In genomic region chr12:131283191-131283861, GRCh38 we compare ENCODE assay signal across 20 cellular contexts.
A peak's percentile ranks its signal among the peaks of the same experiment; 100 is the strongest.
DNase-seq lines count a peak whose midpoint lies in the region; ATAC-seq, FAIRE-seq and TF ChIP-seq lines count a peak whose summit lies in the region.
"Had no signal": no experiment of that assay in that cellular context is flagged by ENCODE, and none has a peak within 500 bp of the region (broad histone marks: within the 10 kb centered on the region; RNA-seq: fewer than 3 reads in every experiment).

No MANE protein-coding gene starts in this region.

- H2BK15ac ChIP-seq in neuronal stem cell (ENCODE audit: low read length), result no peak overlapping the region

- H3K4me3 ChIP-seq in HepG2 (replicated peaks in 1 of 3; ENCODE audit: insufficient read depth in 1 of 3, low read depth in 2 of 3, low read length in 3 of 3), result no peak overlapping the region
- no peak overlapping the region for H3K4me3 ChIP-seq in right lobe of liver
- H3K4me3 ChIP-seq in neuronal stem cell (ENCODE audit: low read length in 2 of 2), result no peak overlapping the region
- no peak overlapping the region for H3K4me3 ChIP-seq in uterus
- H3K4me3 ChIP-seq: SJCRH30 had no signal

- H2BK120ac ChIP-seq in neuronal stem cell (ENCODE audit: low read depth, low read length), result no peak overlapping the region

- H3K4me1 ChIP-seq in HepG2 (ENCODE audit: insufficient read depth, low read length), result no peaks in the 10 kb centered on the region
- H3K4me1 ChIP-seq in right lobe of liver, result no peaks in the 10 kb centered on the region
- peaks cover 0 to 3% of the 10 kb centered on the region in 2 donors for H3K4me1 ChIP-seq in neuronal stem cell (ENCODE audit: control insufficient read depth in 2 of 2, insufficient read depth in 1 of 2, low read depth in 1 of 2, low read length in 2 of 2)
- no peaks in the 10 kb centered on the region for H3K4me1 ChIP-seq in uterus
- H3K4me1 ChIP-seq: Caco-2, SJCRH30 had no signal

- ATAC-seq in HepG2, result no peak
- no peak for ATAC-seq in right lobe of liver

- TF ChIP-seq EP300 in HepG2 (IDR thresholded peaks at IDR 0.05; ENCODE audit: low read depth in 2 of 2, low read length in 2 of 2) (no peak), HepG2 (CRISPR knock-in tag; IDR thresholded peaks at IDR 0.05; ENCODE audit: borderline replicate concordance) (no peak)

- H3K23ac ChIP-seq in neuronal stem cell (ENCODE audit: low read depth, low read length, poor library complexity), result peak overlapping the region; percentile 37

- H3K4me1 Mint-ChIP-seq in brain, result peaks cover 19% of the 10 kb centered on the region
- H3K4me1 Mint-ChIP-seq: B cell; CD4-positive, CD25-positive, alpha-beta regulatory T cell had no signal

- H3K14ac ChIP-seq in neuronal stem cell (ENCODE audit: low read length), result no peak overlapping the region

- H4K8ac ChIP-seq in neuronal stem cell (ENCODE audit: low read depth, low read length), result no peak overlapping the region

- POLR2A ChIA-PET in HepG2 (lab: Yijun Ruan, JAX), result no interaction called here

- H3K18ac ChIP-seq in neuronal stem cell (ENCODE audit: low read length), result peak overlapping the region; percentile 77

- peak overlapping the region; percentile 1 for H2BK12ac ChIP-seq in neuronal stem cell (ENCODE audit: low read length)

- CTCF ChIA-PET in HepG2 (lab: Yijun Ruan, JAX; ENCODE audit: low intra/inter-chr PET ratio, low total read pairs), result no interaction called here

- peaks cover 0 to 5% (median 3%) of the 10 kb centered on the region in 5 experiments for H3K9me3 Mint-ChIP-seq in brain
- H3K9me3 Mint-ChIP-seq: CD4-positive, CD25-positive, alpha-beta regulatory T cell had no signal

- no peak overlapping the region for H3K4me3 Mint-ChIP-seq in brain
- H3K4me3 Mint-ChIP-seq: B cell; CD4-positive, CD25-positive, alpha-beta regulatory T cell had no signal

- no peaks in the 10 kb centered on the region for H3K36me3 ChIP-seq in HepG2 (replicated peaks in 1 of 2; ENCODE audit: control insufficient read depth in 1 of 2, insufficient read depth in 2 of 2, low read length in 2 of 2)
- no peaks in the 10 kb centered on the region for H3K36me3 ChIP-seq in right lobe of liver
- no peaks in the 10 kb centered on the region for H3K36me3 ChIP-seq in neuronal stem cell (replicated peaks in 1 of 2; ENCODE audit: control insufficient read depth in 2 of 2, insufficient read depth in 2 of 2, low read length in 2 of 2)
- H3K36me3 ChIP-seq in uterus, result no peaks in the 10 kb centered on the region
- H3K36me3 ChIP-seq: SJCRH30 had no signal

- H2AK5ac ChIP-seq in neuronal stem cell (ENCODE audit: low read depth, low read length), result peak overlapping the region; percentile 18

- no peak overlapping the region for H3K4ac ChIP-seq in neuronal stem cell (ENCODE audit: low read length)

- H4K91ac ChIP-seq in neuronal stem cell (ENCODE audit: low read depth, low read length, poor library complexity), result no peak overlapping the region

- H3K27me3 Mint-ChIP-seq in brain, result peaks cover 10% of the 10 kb centered on the region
- H3K27me3 Mint-ChIP-seq: B cell; CD4-positive, CD25-positive, alpha-beta regulatory T cell had no signal

- no peaks in the 10 kb centered on the region for H3K9me3 ChIP-seq in HepG2 (ENCODE audit: low read length)
- no peaks in the 10 kb centered on the region for H3K9me3 ChIP-seq in right lobe of liver
- no peaks in the 10 kb centered on the region for H3K9me3 ChIP-seq in neuronal stem cell (replicated peaks in 1 of 2; ENCODE audit: control insufficient read depth in 2 of 2, insufficient read depth in 1 of 2, low read depth in 1 of 2, low read length in 2 of 2)
- H3K9me3 ChIP-seq in uterus, result no peaks in the 10 kb centered on the region
- H3K9me3 ChIP-seq: Caco-2, SJCRH30 had no signal

- H3K9ac ChIP-seq in HepG2 (ENCODE audit: insufficient read depth, low read depth, low read length) (no peak overlapping the region), neuronal stem cell (ENCODE audit: low read depth, low read length, poor library complexity) (no peak overlapping the region)

- BruUV-seq in HepG2 (replicated peaks; lab: Mats Ljungman, UMichigan), result no TSS peak

- no peak overlapping the region for H2BK5ac ChIP-seq in neuronal stem cell (ENCODE audit: low read length)

- no peak for DNase-seq in HepG2 (ENCODE audit: low spot score)
- DNase-seq in right lobe of liver, result no peak
- no peak for DNase-seq in neuronal stem cell (ENCODE audit: low spot score)
- peak; percentile 2 to 4 for DNase-seq in uterus
- no peak for DNase-seq in D721Med (ENCODE audit: insufficient read length, low spot score)
- no peak for DNase-seq in Kasumi-1 (lab: John Stamatoyannopoulos, UW)
- DNase-seq: CD4-positive, CD25-positive, alpha-beta regulatory T cell; EL; KBM-7; NCI-H1436; NCI-H2029; NCI-H748 treated with DMSO at 0.1 percent for 48 hours; OCI-M1; RPMI8226; SJCRH30 had no signal

- no peak for TF ChIP-seq POLR2A in HepG2 (IDR thresholded peaks at IDR 0.05; ENCODE audit: insufficient read depth in 1 of 2, low read depth in 2 of 2, low read length in 2 of 2)
- no peak for TF ChIP-seq POLR2A in right lobe of liver (IDR thresholded peaks at IDR 0.05)
- TF ChIP-seq POLR2A in uterus (IDR thresholded peaks at IDR 0.05), result no peak

- TF ChIP-seq RAD21 in HepG2 (CRISPR knock-in tag; IDR thresholded peaks at IDR 0.05), result no peak

- H3K4me2 ChIP-seq in HepG2 (ENCODE audit: low read depth, low read length) (no peak overlapping the region), neuronal stem cell (ENCODE audit: insufficient read depth, low read length, poor library complexity, severe bottlenecking) (no peak overlapping the region)

- FAIRE-seq in HepG2 (lab: Jason Lieb, UNC) (no peak), D721Med (lab: Jason Lieb, UNC) (no peak)
- FAIRE-seq: H54 had no signal

- H4K20me1 ChIP-seq in HepG2 (ENCODE audit: insufficient read depth, low read length), result no peaks in the 10 kb centered on the region

- H3K27ac Mint-ChIP-seq in brain, result peak overlapping the region in 3 of 5 experiments; percentile 3 to 15 (median 13)
- H3K27ac Mint-ChIP-seq: B cell; CD4-positive, CD25-positive, alpha-beta regulatory T cell had no signal

- H3K79me1 ChIP-seq in neuronal stem cell (ENCODE audit: low read depth, low read length), result no peaks in the 10 kb centered on the region

- H3K36me3 Mint-ChIP-seq in brain, result no peaks in the 10 kb centered on the region
- H3K36me3 Mint-ChIP-seq: CD4-positive, CD25-positive, alpha-beta regulatory T cell had no signal

- no peak overlapping the region for H2AFZ ChIP-seq in HepG2 (ENCODE audit: low read length)
- H2AFZ ChIP-seq in neuronal stem cell (ENCODE audit: low read length), result no peak overlapping the region

- H3K27ac ChIP-seq in HepG2 (ENCODE audit: extremely low read length, insufficient read depth, low read length), result no peak overlapping the region
- H3K27ac ChIP-seq in right lobe of liver, result no peak overlapping the region
- no peak overlapping the region for H3K27ac ChIP-seq in neuronal stem cell (replicated peaks; ENCODE audit: low read length)
- H3K27ac ChIP-seq in uterus, result no peak overlapping the region
- H3K27ac ChIP-seq: HL-60, SJCRH30 had no signal

- in situ Hi-C loops in HepG2 (cut with HindIII; ENCODE audit: extremely low pct_ligation_motif_present, low pct_unique_long_range_greater_than_20kb), result no loop called here

- no peaks in the 10 kb centered on the region for H3K79me2 ChIP-seq in HepG2 (ENCODE audit: insufficient read depth, low read length)

- TF ChIP-seq CTCF in HepG2 (CRISPR knock-in tag; IDR thresholded peaks at IDR 0.05), result no peak
- TF ChIP-seq CTCF in right lobe of liver (IDR thresholded peaks at IDR 0.05), result no peak
- TF ChIP-seq CTCF in brain (conservative IDR thresholded peaks at IDR 0.05), result no peak
- TF ChIP-seq CTCF in uterus (IDR thresholded peaks at IDR 0.05), result no peak
- TF ChIP-seq CTCF in D721Med (IDR thresholded peaks at IDR 0.05; ENCODE audit: insufficient read depth, missing control alignments), result no peak

- H3K27me3 ChIP-seq in HepG2 (ENCODE audit: control insufficient read depth in 1 of 2, insufficient read depth in 2 of 2, low read length in 2 of 2) (peaks cover 4 to 20% of the 10 kb centered on the region in 2 experiments; a peak in 4 of 5 replicates), right lobe of liver (no peaks in the 10 kb centered on the region), neuronal stem cell (ENCODE audit: control insufficient read depth in 3 of 3, insufficient read depth in 3 of 3, low read depth in 1 of 3, low read length in 3 of 3) (no peaks in the 10 kb centered on the region), uterus (no peaks in the 10 kb centered on the region)
- H3K27me3 ChIP-seq: SJCRH30 had no signal

- intact Hi-C loops in HepG2 (cut with micrococcal nuclease; ENCODE audit: unreplicated experiment), result no loop called here
- intact Hi-C loops in right lobe of liver (cut with DNase I), result no loop called here
- intact Hi-C loops in uterus (cut with DNase I; ENCODE audit: low total_unique reads), result no loop called here

- WGBS in HepG2 (ENCODE audit: low lambda C conversion rate), result 66% methylated on average over 3 of the region's 11 CpGs
- whole genome bisulfite sequencing in right lobe of liver (ENCODE audit: insufficient coverage, low coverage, low lambda C conversion rate, missing lambda C conversion rate), result 75% methylated on average over 3 of the region's 11 CpGs
- 100% methylated on average over 1 of the region's 11 CpGs; no CpG with 5 or more reads in 1 of the 2 donors for WGBS in neuronal stem cell (ENCODE audit: extremely low coverage in 2 of 2, insufficient read length in 2 of 2, insufficient replicate concordance in 1 of 2), 2 donors

TF ChIP-seq in HepG2, 621 proteins besides CTCF, POLR2A, EP300 and RAD21:
- no peak for TF ChIP-seq TCF7 (IDR thresholded peaks at IDR 0.05; ENCODE audit: low read depth)
- peak; percentile 71; the same call in 1 of the 2 replicates for TF ChIP-seq CREB1 (IDR thresholded peaks at IDR 0.05)
- no peak for TF ChIP-seq CREB1 (CRISPR knock-in tag; IDR thresholded peaks at IDR 0.05)

Comparison
In these comparisons a context has a peak if more than half of its experiments do, and no peak if none do; other contexts are left out.
1. DNase-seq: peak in uterus (2 of 2); none in HepG2 (single experiment), right lobe of liver (0 of 3), neuronal stem cell (single experiment), D721Med (single experiment) and Kasumi-1 (0 of 2).